In genomic region chr21:36743446-36743845, GRCh38 we compare ENCODE assay signal across 23 cellular contexts. TPM values are rescaled to one million over a fixed set of nuclear protein-coding genes. Genes with fewer than 3 reads are reported as not detected.
"Had no signal": no experiment of that assay in that cellular context is flagged by ENCODE, and none has a peak within 500 bp of the region (broad histone marks: within the 10 kb centered on the region; RNA-seq: fewer than 3 reads in every experiment).

No MANE protein-coding gene starts in this region.

- H3K27ac ChIP-seq: left ventricle myocardium inferior, parathyroid adenoma, skin epidermis, suprapubic skin, thoracic aorta, tibial artery, upper lobe of right lung had no signal

- H3K4me1 ChIP-seq: parathyroid adenoma had no signal

- H3K4me3 ChIP-seq: left ventricle myocardium inferior, lung, skin epidermis, suprapubic skin, thoracic aorta, tibial artery, upper lobe of right lung had no signal

- ATAC-seq: natural killer cell; right cardiac atrium; sciatic nerve; stimulated activated effector memory CD8-positive, alpha-beta T cell treated with anti-CD3 and anti-CD28 coated beads, Interleukin-12 subunit alpha, Interleukin-12 subunit beta, amount 100 ng/mL, for 72 hours; upper lobe of right lung had no signal

- H3K9ac ChIP-seq: parathyroid adenoma had no signal

- H3K36me3 ChIP-seq: left ventricle myocardium inferior, suprapubic skin, thoracic aorta, tibial artery, upper lobe of right lung had no signal

- H3K9me3 ChIP-seq: left ventricle myocardium inferior, suprapubic skin, thoracic aorta, tibial artery, upper lobe of right lung had no signal

- DNase-seq: islet precursor cell; left ventricle myocardium inferior; mesendoderm; naive B cell; natural killer cell; nephron progenitor cell; nucleus accumbens; right cardiac atrium; stimulated activated CD4-positive, alpha-beta T cell treated with anti-CD3 and anti-CD28 coated beads, Interleukin-4, amount 100 ng/mL, for 24 hours; stimulated activated naive CD4-positive, alpha-beta T cell; tibial artery; trophoblast cell had no signal

- H2AFZ ChIP-seq: parathyroid adenoma had no signal

RNA-seq across cellular contexts. Expression of gene SIM2, which starts 44.5 kb away (rescaled TPM):
- total RNA-seq: left ventricle myocardium inferior, lung, mesothelial cell of epicardium, mononuclear cell, natural killer cell, right cardiac atrium, sciatic nerve, subcutaneous adipose tissue, thoracic aorta, upper lobe of right lung had no signal
- polyA plus RNA-seq: lung, right cardiac atrium had no signal
